8 cellular contexts compared by ENCODE assay signal in genomic region chr22:31628969-31629723, GRCh38. TPM values are rescaled to one million over a fixed set of nuclear protein-coding genes. Genes with fewer than 3 reads are reported as not detected.
DNase-seq lines count a peak whose midpoint lies in the region; ATAC-seq and TF ChIP-seq lines count a peak whose summit lies in the region.

No MANE protein-coding gene starts in this region.

- no peak for ATAC-seq in activated B cell treated with CpG ODN at 0.5 μM for 24 hours (ENCODE audit: low read depth)
- no peak for ATAC-seq in stimulated activated naive B cell treated with anti-CD40 and anti-IgM and Interleukin-4, amounts not matched to agents 10 μg/mL and 1 μg/mL and 100 μg/mL, for 72 hours (replicated peaks)

- no peaks in the 10 kb centered on the region for H3K9me3 Mint-ChIP-seq in activated B cell treated with CpG ODN at 0.5 μM for 24 hours
- no peaks in the 10 kb centered on the region for H3K9me3 Mint-ChIP-seq in stimulated activated naive B cell treated with anti-CD40 and anti-IgM and Interleukin-4, amounts not matched to agents 10 μg/mL and 1 μg/mL and 100 μg/mL, for 72 hours

- H3K27me3 Mint-ChIP-seq in activated B cell treated with CpG ODN at 0.5 μM for 24 hours: no peaks in the 10 kb centered on the region
- H3K27me3 Mint-ChIP-seq in stimulated activated naive B cell treated with anti-CD40 and anti-IgM and Interleukin-4, amounts not matched to agents 10 μg/mL and 1 μg/mL and 100 μg/mL, for 72 hours: no peaks in the 10 kb centered on the region

- in situ Hi-C loops in G401 (cut with HindIII; ENCODE audit: low sequenced_read_pairs): no loop called here

- H3K27ac Mint-ChIP-seq in activated B cell treated with CpG ODN at 0.5 μM for 24 hours: peak overlapping the region; percentile 41
- peak overlapping the region; percentile 78 for H3K27ac Mint-ChIP-seq in stimulated activated naive B cell treated with anti-CD40 and anti-IgM and Interleukin-4, amounts not matched to agents 10 μg/mL and 1 μg/mL and 100 μg/mL, for 72 hours

- peaks cover 55% of the 10 kb centered on the region for H3K4me1 Mint-ChIP-seq in activated B cell treated with CpG ODN at 0.5 μM for 24 hours
- H3K4me1 Mint-ChIP-seq in stimulated activated naive B cell treated with anti-CD40 and anti-IgM and Interleukin-4, amounts not matched to agents 10 μg/mL and 1 μg/mL and 100 μg/mL, for 72 hours: peaks cover 55 to 90% of the 10 kb centered on the region in 2 donors

- peak overlapping the region; percentile 88 for H3K4me3 Mint-ChIP-seq in activated B cell treated with CpG ODN at 0.5 μM for 24 hours
- H3K4me3 Mint-ChIP-seq in stimulated activated naive B cell treated with anti-CD40 and anti-IgM and Interleukin-4, amounts not matched to agents 10 μg/mL and 1 μg/mL and 100 μg/mL, for 72 hours: peak overlapping the region; percentile 85 to 93

- peak overlapping the region; percentile 78 for H3K4me3 ChIP-seq in fibroblast of mammary gland (ENCODE audit: control insufficient read depth, low read depth, low read length)

- POLR2A ChIA-PET in activated B cell treated with CpG ODN at 0.5 μM for 24 hours (lab: Charles Lee): interaction anchor here (1.4 to 2.9 kb wide), 6 partner anchors 9 to 282 kb away, joined by 9 to 24 read pairs (median 15); partner anchors contain the start of gene PATZ1

- peak; percentile 49 to 53 for DNase-seq in activated CD4-positive, alpha-beta T cell treated with anti-CD3 and anti-CD28 coated beads for 4 hours
- no peak for DNase-seq in activated CD4-positive, alpha-beta T cell treated with anti-CD3 and anti-CD28 coated beads for 1 hour
- DNase-seq in activated B cell treated with CpG ODN at 0.5 μM for 24 hours: no peak
- no peak for DNase-seq in fibroblast of mammary gland (ENCODE audit: low read depth)
- no peak for DNase-seq in stimulated activated naive B cell treated with anti-CD40 and anti-IgM and Interleukin-4, amounts not matched to agents 10 μg/mL and 1 μg/mL and 100 μg/mL, for 72 hours
- DNase-seq in C1 segment of cervical spinal cord (lab: John Stamatoyannopoulos, UW): no peak
- no peak for DNase-seq in G401 (ENCODE audit: low spot score)
- DNase-seq in NCI-H345 (lab: John Stamatoyannopoulos, UW): no peak

- intact Hi-C loops in activated B cell treated with CpG ODN at 0.5 μM for 24 hours (cut with micrococcal nuclease): no loop called here

- no peak for TF ChIP-seq CTCF in activated B cell treated with CpG ODN at 0.5 μM for 24 hours (IDR thresholded peaks at IDR 0.05)
- no peak for TF ChIP-seq CTCF in fibroblast of mammary gland (conservative IDR thresholded peaks at IDR 0.05; ENCODE audit: control insufficient read depth, insufficient read depth, low read depth, low read length)

- CTCF ChIA-PET in activated B cell treated with CpG ODN at 0.5 μM for 24 hours (lab: Charles Lee): interaction anchor here (1.3 to 10.0 kb wide), 3 partner anchors 68 to 230 kb away, joined by 3 to 92 read pairs (median 12); partner anchors contain the start of gene DRG1

- H3K36me3 Mint-ChIP-seq in activated B cell treated with CpG ODN at 0.5 μM for 24 hours (ENCODE audit: low read depth): peaks cover 22% of the 10 kb centered on the region
- peaks cover 27 to 55% of the 10 kb centered on the region in 2 donors for H3K36me3 Mint-ChIP-seq in stimulated activated naive B cell treated with anti-CD40 and anti-IgM and Interleukin-4, amounts not matched to agents 10 μg/mL and 1 μg/mL and 100 μg/mL, for 72 hours

RNA-seq across cellular contexts. Expression of gene PISD, which starts 32.9 kb away (rescaled TPM):
- total RNA-seq in activated B cell treated with CpG ODN at 0.5 μM for 24 hours: 53.7 and 61.6 TPM in 2 replicates
- 46.1 and 75.3 TPM in 2 replicates for total RNA-seq in G401 (2014; rRNA removed; shearing (Covaris generic))

Comparison
In these comparisons a context has a peak if more than half of its experiments do, and no peak if none do; other contexts are left out.
1. DNase-seq: peak in activated CD4-positive, alpha-beta T cell treated with anti-CD3 and anti-CD28 coated beads for 4 hours (2 of 2); none in activated CD4-positive, alpha-beta T cell treated with anti-CD3 and anti-CD28 coated beads for 1 hour (single experiment), activated B cell treated with CpG ODN at 0.5 μM for 24 hours (single experiment), fibroblast of mammary gland (single experiment), stimulated activated naive B cell treated with anti-CD40 and anti-IgM and Interleukin-4, amounts not matched to agents 10 μg/mL and 1 μg/mL and 100 μg/mL, for 72 hours (single experiment), C1 segment of cervical spinal cord (0 of 14), G401 (single experiment) and NCI-H345 (single experiment).